ENCODE assay signal across 9 cellular contexts in genomic region chr7:66627151-66627681, GRCh38. TPM values are rescaled to one million over a fixed set of nuclear protein-coding genes. Genes with fewer than 3 reads are reported as not detected.
DNase-seq lines count a peak whose midpoint lies in the region; ATAC-seq and TF ChIP-seq lines count a peak whose summit lies in the region.
"Had no signal": no experiment of that assay in that cellular context is flagged by ENCODE, and none has a peak within 500 bp of the region (broad histone marks: within the 10 kb centered on the region; RNA-seq: fewer than 3 reads in every experiment).

No MANE protein-coding gene starts in this region.

- CTCF ChIA-PET in A673 (lab: Charles Lee) = no interaction called here

- no peaks in the 10 kb centered on the region for H3K27me3 Mint-ChIP-seq in memory B cell

- H3K9me3 ChIP-seq in A673 (ENCODE audit: low read depth, low read length, poor library complexity, severe bottlenecking) = no peaks in the 10 kb centered on the region

- DNase-seq in A673 (ENCODE audit: low spot score) (peak; percentile 16), GM20000 (ENCODE audit: low spot score) (peak; percentile 27), memory B cell (ENCODE audit: low spot score in 2 of 2) (peak in 1 of 2 donors; percentile 13), KG1 (lab: John Stamatoyannopoulos, UW) (no peak)

- POLR2A ChIA-PET in A673 (lab: Charles Lee; ENCODE audit: low non-redundant PET) = interaction anchor here (0.5 kb wide), 1 partner anchor 434 kb away, joined by 35 read pairs; no protein-coding TSS in a partner anchor

- peak overlapping the region; percentile 86 for H3K27ac Mint-ChIP-seq in memory B cell

- no peak overlapping the region for H3K4me3 ChIP-seq in A673 (ENCODE audit: low read depth, low read length, poor library complexity, severe bottlenecking)

- peaks cover 31% of the 10 kb centered on the region for H3K4me1 Mint-ChIP-seq in memory B cell

- TF ChIP-seq CTCF in A673 (conservative IDR thresholded peaks at IDR 0.05; ENCODE audit: low read depth, low read length) (no peak), GM20000 (IDR thresholded peaks at IDR 0.05; ENCODE audit: extremely low read depth, missing control alignments) (no peak), VCaP (conservative IDR thresholded peaks at IDR 0.05) (no peak)

- no peaks in the 10 kb centered on the region for H3K27me3 ChIP-seq in A673 (replicated peaks; ENCODE audit: insufficient read depth, low read depth, low read length, poor library complexity)
- H3K27me3 ChIP-seq: cardiac muscle cell had no signal

- BruUV-seq in A673 (replicated peaks; lab: Mats Ljungman, UMichigan) = no TSS peak

- H3K4me1 ChIP-seq in A673 (ENCODE audit: insufficient read depth, low read length, poor library complexity, severe bottlenecking) = peaks cover 8% of the 10 kb centered on the region

- no peaks in the 10 kb centered on the region for H3K36me3 Mint-ChIP-seq in memory B cell

- H3K4me3 Mint-ChIP-seq in memory B cell = peak overlapping the region; percentile 84

- H3K27ac ChIP-seq in A673 (ENCODE audit: low read depth, low read length, poor library complexity, severe bottlenecking) = no peak overlapping the region
- H3K27ac ChIP-seq in VCaP = peak overlapping the region; percentile 74

- H3K9me3 Mint-ChIP-seq in memory B cell = no peaks in the 10 kb centered on the region

- ATAC-seq in memory B cell (ENCODE audit: low read depth) (no peak), HG03439 (IDR thresholded peaks at IDR 0.05; ENCODE audit: unreplicated experiment) (no peak), GM21737 (IDR thresholded peaks at IDR 0.05; ENCODE audit: unreplicated experiment) (no peak), HG02885 (IDR thresholded peaks at IDR 0.05; ENCODE audit: poor library complexity, unreplicated experiment) (no peak)

- intact Hi-C loops in A673 (cut with micrococcal nuclease; ENCODE audit: unreplicated experiment) = no loop called here

- H3K36me3 ChIP-seq in A673 (ENCODE audit: insufficient read depth, low read length, poor library complexity, severe bottlenecking) = no peaks in the 10 kb centered on the region
- H3K36me3 ChIP-seq: cardiac muscle cell had no signal

RNA-seq across cellular contexts. Expression of gene KCTD7, which starts 1.5 kb away (rescaled TPM):
- total RNA-seq in A673 (2021) = 10.6 and 13.8 TPM in 2 replicates
